Comparison of ENCODE assay signal across 32 cellular contexts in genomic region chr5:51691538-51691937, GRCh38.
"Had no signal": no experiment of that assay in that cellular context is flagged by ENCODE, and none has a peak within 500 bp of the region (broad histone marks: within the 10 kb centered on the region; RNA-seq: fewer than 3 reads in every experiment).

No MANE protein-coding gene starts in this region.

- H3K36me3 ChIP-seq: adrenal gland, esophagus muscularis mucosa, gastrocnemius medialis, heart left ventricle, WERI-Rb-1 had no signal

- H3K27me3 ChIP-seq: adrenal gland, body of pancreas, esophagus muscularis mucosa, foreskin keratinocyte, gastrocnemius medialis, heart left ventricle had no signal

- H3K4me3 ChIP-seq: adrenal gland, body of pancreas, esophagus muscularis mucosa, gastrocnemius medialis, heart left ventricle had no signal

- H3K9me3 ChIP-seq: adrenal gland, body of pancreas, gastrocnemius medialis had no signal

- H3K4me1 ChIP-seq: adrenal gland, body of pancreas, esophagus muscularis mucosa, foreskin keratinocyte, gastrocnemius medialis, heart left ventricle had no signal

- H3K27ac ChIP-seq: adrenal gland, body of pancreas, esophagus muscularis mucosa, foreskin keratinocyte, gastrocnemius medialis, heart left ventricle, WERI-Rb-1 had no signal

- FAIRE-seq: colon had no signal

- ATAC-seq: activated CD4-positive, CD25-positive, alpha-beta regulatory T cell treated with anti-CD3 and anti-CD28 coated beads, Interleukin-2, amount 50 U/mL, for 24 hours; activated CD8-positive, alpha-beta memory T cell treated with anti-CD3 and anti-CD28 coated beads, Interleukin-2, amount 10 ng/mL, durations not matched to agents 7 days and 5 days; activated CD8-positive, alpha-beta T cell treated with anti-CD3 and anti-CD28 coated beads, Interleukin-2, amount 10 ng/mL, durations not matched to agents 7 days and 5 days; activated naive CD8-positive, alpha-beta T cell treated with anti-CD3 and anti-CD28 coated beads, Interleukin-2, amount 50 U/mL, for 24 hours; body of pancreas; effector memory CD8-positive, alpha-beta T cell; foreskin keratinocyte; gastrocnemius medialis; heart left ventricle had no signal

- DNase-seq: activated B cell treated with CpG ODN at 0.5 μM for 24 hours; activated CD4-positive, alpha-beta memory T cell treated with anti-CD3 and anti-CD28 coated beads for 36 hours; activated CD4-positive, alpha-beta T cell treated with anti-CD3 and anti-CD28 coated beads, Interleukin-2, amount 10 ng/mL, durations not matched to agents 24 days and 14 days; activated CD8-positive, alpha-beta memory T cell treated with anti-CD3 and anti-CD28 coated beads, Interleukin-2, amount 10 ng/mL, durations not matched to agents 7 days and 5 days; activated CD8-positive, alpha-beta memory T cell treated with anti-CD3 and anti-CD28 coated beads, Interleukin-2, amount 50 U/mL, for 4 hours; activated CD8-positive, alpha-beta T cell treated with anti-CD3 and anti-CD28 coated beads, Interleukin-2, amount 10 ng/mL, durations not matched to agents 7 days and 5 days; activated effector memory CD4-positive, alpha-beta T cell treated with anti-CD3 and anti-CD28 coated beads, Interleukin-2, amount 50 U/mL, for 16 hours; activated naive CD4-positive, alpha-beta T cell treated with anti-CD3 and anti-CD28 coated beads for 36 hours; activated naive CD8-positive, alpha-beta T cell treated with anti-CD3 and anti-CD28 coated beads for 36 hours; activated naive CD8-positive, alpha-beta T cell treated with anti-CD3 and anti-CD28 coated beads, Interleukin-2, amount 50 U/mL, for 24 hours; activated T-cell treated with anti-CD3 and anti-CD28 coated beads, Interleukin-2, amount 50 U/mL, for 1 hour; activated T-cell treated with anti-CD3 and anti-CD28 coated beads, Interleukin-2, amount 50 U/mL, for 48 hours; adrenal gland; amygdala; aorta; body of pancreas; caudate nucleus; cortex of kidney; dermis blood vessel endothelial cell; effector CD4-positive, alpha-beta T cell; effector memory CD8-positive, alpha-beta T cell; erythroblast; foreskin keratinocyte; gastrocnemius medialis; glutamatergic neuron; heart left ventricle; hypothalamus; T-helper 9 cell; WERI-Rb-1 had no signal
